Comparison of ENCODE assay signal across 1 cellular context in the genomic region with DNA sequence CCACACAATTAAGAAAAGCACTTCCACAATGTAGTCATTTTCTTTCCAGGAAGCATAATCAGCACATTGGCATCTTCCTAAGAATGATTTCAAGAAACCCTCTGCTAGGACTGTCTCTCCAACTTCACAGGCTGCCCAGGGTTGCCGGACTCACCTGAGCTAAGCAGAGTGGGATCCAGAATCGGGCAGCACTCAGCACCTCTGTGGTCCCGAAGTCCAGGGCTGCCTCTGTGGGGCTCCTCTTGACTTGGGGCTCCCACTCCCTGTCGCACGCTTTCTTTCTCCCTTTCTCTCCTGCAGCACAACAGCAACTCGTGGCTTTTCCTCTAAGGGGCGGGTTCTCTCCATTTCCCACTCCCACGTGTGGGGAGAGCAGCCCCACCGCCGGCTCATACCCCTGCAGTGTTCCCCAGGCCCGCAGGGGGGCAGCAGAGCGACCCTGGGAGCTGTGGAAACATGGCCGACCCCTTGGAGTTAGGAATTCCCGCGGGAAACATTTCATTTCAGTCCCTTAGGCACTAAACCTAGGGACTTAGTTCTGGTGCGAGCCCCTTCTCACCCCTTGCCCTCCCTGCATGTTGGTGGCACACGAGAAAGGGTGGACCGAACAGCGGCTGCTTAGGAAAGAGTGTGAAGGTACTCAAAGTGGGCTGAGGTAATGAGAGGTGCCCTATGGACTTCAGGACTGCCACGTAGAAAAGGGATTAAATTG.
TF ChIP-seq lines count a peak whose summit lies in the region.

A gene with protein sequence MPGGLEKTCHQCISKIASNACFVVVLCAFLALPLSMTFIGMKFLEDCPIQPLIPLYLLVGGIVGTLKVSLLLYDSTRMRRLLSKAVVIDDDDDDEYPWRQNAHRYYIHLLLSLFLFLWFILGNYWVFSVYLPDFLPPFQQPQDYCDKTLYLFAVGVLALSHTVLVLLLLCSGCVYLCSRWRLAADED (minus strand): TSS at position 316 of the 712 bp plus-strand sequence. CDS start 6,647 bp downstream, outside the sequence.

TF ChIP-seq in K562, 482 proteins besides CTCF, POLR2A, EP300 and RAD21 (continued from another document and continues in another):
- TF ChIP-seq E2F8 (IDR thresholded peaks at IDR 0.05; ENCODE audit: low read depth, partially characterized antibody) (peak; percentile 27), ZFP36 (IDR thresholded peaks at IDR 0.05; ENCODE audit: low read depth, low read length, partially characterized antibody) (no peak), MEF2A (IDR thresholded peaks at IDR 0.05; ENCODE audit: control insufficient read depth, low read depth, low read length) (no peak), SMC3 (conservative IDR thresholded peaks at IDR 0.05; ENCODE audit: insufficient read depth, low read depth, low read length) (0 out of 2 replicates have a peak, but pooled peaks have one; percentile 16), ZNF354B (CRISPR knock-in tag; IDR thresholded peaks at IDR 0.05) (no peak), STAT5B (CRISPR knock-in tag; IDR thresholded peaks at IDR 0.05) (no peak), NBN (IDR thresholded peaks at IDR 0.05; ENCODE audit: low read depth) (no peak), MAZ (CRISPR knock-in tag; conservative IDR thresholded peaks at IDR 0.05 in 1 of 2, IDR thresholded peaks at IDR 0.05 in 1 of 2) (0 out of 4 replicates have a peak, but pooled peaks of 1 of the 2 experiments have one; percentile 18), CHCHD3 (CRISPR knock-in tag; IDR thresholded peaks at IDR 0.05) (no peak), HLTF (IDR thresholded peaks at IDR 0.05) (no peak), ESRRB (CRISPR knock-in tag; IDR thresholded peaks at IDR 0.05; ENCODE audit: borderline replicate concordance) (no peak), ZNF584 (CRISPR knock-in tag; IDR thresholded peaks at IDR 0.05; ENCODE audit: low read depth) (no peak), L3MBTL2 (IDR thresholded peaks at IDR 0.05) (peak; percentile 50; the same call in 1 of the 2 replicates), FOS (IDR thresholded peaks at IDR 0.05; ENCODE audit: extremely low read depth, insufficient read length) (no peak), KLF16 (IDR thresholded peaks at IDR 0.05) (0 out of 2 replicates have a peak, but pooled peaks have one; percentile 16), HDAC2 (IDR thresholded peaks at IDR 0.05) (no peak), HNRNPUL1 (IDR thresholded peaks at IDR 0.05; ENCODE audit: low read length) (no peak), SIRT6 (IDR thresholded peaks at IDR 0.05; ENCODE audit: low read depth, low read length) (no peak), EWSR1 (IDR thresholded peaks at IDR 0.05; ENCODE audit: borderline replicate concordance, low read depth, partially characterized antibody) (no peak), BACH1 (tag; IDR thresholded peaks at IDR 0.05) (no peak), VEZF1 (CRISPR knock-in tag; IDR thresholded peaks at IDR 0.05) (peak; percentile 44; the same call in 1 of the 2 replicates), ZNF778 (CRISPR knock-in tag; IDR thresholded peaks at IDR 0.05) (no peak), RCOR1 (IDR thresholded peaks at IDR 0.05; ENCODE audit: borderline replicate concordance in 1 of 2, low read depth in 2 of 2, low read length in 2 of 2) (no peak), RBM14 (IDR thresholded peaks at IDR 0.05; ENCODE audit: borderline replicate concordance, insufficient read depth, low read depth, low read length) (no peak), XRCC5 (IDR thresholded peaks at IDR 0.05; ENCODE audit: low read depth, low read length) (no peak; the same call in 1 of the 2 replicates), SPI1 (IDR thresholded peaks at IDR 0.05; ENCODE audit: borderline replicate concordance, low read depth, low read length) (no peak), TFAM (CRISPR knock-in tag; conservative IDR thresholded peaks at IDR 0.05) (no peak), NFIC (IDR thresholded peaks at IDR 0.05) (no peak), SREBF2 (CRISPR knock-in tag; IDR thresholded peaks at IDR 0.05) (no peak), KLF1 (tag; IDR thresholded peaks at IDR 0.05) (no peak), HMGN3 (IDR thresholded peaks at IDR 0.05; ENCODE audit: borderline replicate concordance, extremely low read depth, insufficient read length, low read depth, low read length) (no peak), POLR2AphosphoS5 (IDR thresholded peaks at IDR 0.05; ENCODE audit: control insufficient read depth, insufficient read depth, low read depth, low read length) (no peak), CXXC5 (CRISPR knock-in tag; IDR thresholded peaks at IDR 0.05) (no peak), HMBOX1 (IDR thresholded peaks at IDR 0.05) (no peak), NFRKB (IDR thresholded peaks at IDR 0.05; ENCODE audit: low read depth) (peak; percentile 58; the same call in 1 of the 2 replicates), SIN3B (IDR thresholded peaks at IDR 0.05; ENCODE audit: low read depth) (no peak), ZNF431 (CRISPR knock-in tag; IDR thresholded peaks at IDR 0.05) (no peak), KAT8 (IDR thresholded peaks at IDR 0.05; ENCODE audit: low read depth) (no peak), ZBTB2 (IDR thresholded peaks at IDR 0.05) (peak; percentile 24; the same call in 1 of the 2 replicates), ZBTB8A (IDR thresholded peaks at IDR 0.05; ENCODE audit: partially characterized antibody) (no peak), LEF1 (IDR thresholded peaks at IDR 0.05) (no peak), MYBL2 (IDR thresholded peaks at IDR 0.05; ENCODE audit: low read depth) (no peak), MYBL2 (CRISPR knock-in tag; IDR thresholded peaks at IDR 0.05; ENCODE audit: borderline replicate concordance) (no peak), MNT (conservative IDR thresholded peaks at IDR 0.05) (0 out of 4 replicates have a peak, but pooled peaks of 1 of the 2 experiments have one; percentile 20)
- TF ChIP-seq, protein P1, sequence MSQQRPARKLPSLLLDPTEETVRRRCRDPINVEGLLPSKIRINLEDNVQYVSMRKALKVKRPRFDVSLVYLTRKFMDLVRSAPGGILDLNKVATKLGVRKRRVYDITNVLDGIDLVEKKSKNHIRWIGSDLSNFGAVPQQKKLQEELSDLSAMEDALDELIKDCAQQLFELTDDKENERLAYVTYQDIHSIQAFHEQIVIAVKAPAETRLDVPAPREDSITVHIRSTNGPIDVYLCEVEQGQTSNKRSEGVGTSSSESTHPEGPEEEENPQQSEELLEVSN (IDR thresholded peaks at IDR 0.05; ENCODE audit: borderline replicate concordance in 1 of 2, extremely low read depth in 1 of 2, insufficient read depth in 1 of 2, insufficient read length in 1 of 2, low read depth in 1 of 2, low read length in 1 of 2, poor library complexity in 1 of 2, severe bottlenecking in 1 of 2): peak in 1 of 2 experiments; percentile 31
- TF ChIP-seq, protein P2, sequence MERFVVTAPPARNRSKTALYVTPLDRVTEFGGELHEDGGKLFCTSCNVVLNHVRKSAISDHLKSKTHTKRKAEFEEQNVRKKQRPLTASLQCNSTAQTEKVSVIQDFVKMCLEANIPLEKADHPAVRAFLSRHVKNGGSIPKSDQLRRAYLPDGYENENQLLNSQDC (CRISPR knock-in tag; IDR thresholded peaks at IDR 0.05): no peak
- TF ChIP-seq, protein P3, sequence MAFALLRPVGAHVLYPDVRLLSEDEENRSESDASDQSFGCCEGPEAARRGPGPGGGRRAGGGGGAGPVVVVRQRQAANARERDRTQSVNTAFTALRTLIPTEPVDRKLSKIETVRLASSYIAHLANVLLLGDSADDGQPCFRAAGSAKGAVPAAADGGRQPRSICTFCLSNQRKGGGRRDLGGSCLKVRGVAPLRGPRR (CRISPR knock-in tag; IDR thresholded peaks at IDR 0.05): no peak
- TF ChIP-seq, protein P4, sequence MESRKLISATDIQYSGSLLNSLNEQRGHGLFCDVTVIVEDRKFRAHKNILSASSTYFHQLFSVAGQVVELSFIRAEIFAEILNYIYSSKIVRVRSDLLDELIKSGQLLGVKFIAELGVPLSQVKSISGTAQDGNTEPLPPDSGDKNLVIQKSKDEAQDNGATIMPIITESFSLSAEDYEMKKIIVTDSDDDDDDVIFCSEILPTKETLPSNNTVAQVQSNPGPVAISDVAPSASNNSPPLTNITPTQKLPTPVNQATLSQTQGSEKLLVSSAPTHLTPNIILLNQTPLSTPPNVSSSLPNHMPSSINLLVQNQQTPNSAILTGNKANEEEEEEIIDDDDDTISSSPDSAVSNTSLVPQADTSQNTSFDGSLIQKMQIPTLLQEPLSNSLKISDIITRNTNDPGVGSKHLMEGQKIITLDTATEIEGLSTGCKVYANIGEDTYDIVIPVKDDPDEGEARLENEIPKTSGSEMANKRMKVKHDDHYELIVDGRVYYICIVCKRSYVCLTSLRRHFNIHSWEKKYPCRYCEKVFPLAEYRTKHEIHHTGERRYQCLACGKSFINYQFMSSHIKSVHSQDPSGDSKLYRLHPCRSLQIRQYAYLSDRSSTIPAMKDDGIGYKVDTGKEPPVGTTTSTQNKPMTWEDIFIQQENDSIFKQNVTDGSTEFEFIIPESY (CRISPR knock-in tag; IDR thresholded peaks at IDR 0.05): no peak
- TF ChIP-seq, protein P5, sequence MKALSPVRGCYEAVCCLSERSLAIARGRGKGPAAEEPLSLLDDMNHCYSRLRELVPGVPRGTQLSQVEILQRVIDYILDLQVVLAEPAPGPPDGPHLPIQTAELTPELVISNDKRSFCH (CRISPR knock-in tag; IDR thresholded peaks at IDR 0.05): no peak
- TF ChIP-seq, protein P5 (tag; IDR thresholded peaks at IDR 0.05): no peak
